In the genomic region with DNA sequence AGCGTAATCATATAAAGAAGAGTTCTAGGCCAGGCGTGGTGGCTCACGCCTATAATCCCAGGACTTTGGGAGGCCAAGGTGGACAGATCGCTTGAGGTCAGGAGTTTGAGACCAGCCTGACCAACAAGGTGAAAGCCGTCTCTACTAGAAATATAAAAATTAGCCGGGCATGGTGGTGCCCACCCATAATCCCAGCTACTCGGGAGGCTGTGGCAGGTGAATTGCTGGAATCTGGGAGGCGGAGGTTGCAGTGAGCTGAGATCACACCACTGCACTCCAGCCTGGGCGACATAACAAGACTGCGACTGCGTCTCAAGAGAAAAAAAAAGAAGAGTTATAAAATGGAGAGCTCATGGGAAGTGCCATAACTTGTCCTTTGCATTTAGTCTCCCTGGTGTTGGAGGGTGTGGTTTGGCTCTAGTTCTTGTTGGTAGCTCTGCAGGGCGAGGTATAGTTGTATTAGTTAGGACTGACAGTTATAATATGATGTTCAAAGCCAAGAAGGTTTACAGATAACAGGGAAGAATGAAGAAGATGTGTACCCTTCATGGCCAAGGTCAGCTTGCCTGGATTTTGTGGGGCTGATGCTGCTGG, we compare ENCODE assay signal across 20 cellular contexts. TPM values are rescaled to one million over a fixed set of nuclear protein-coding genes. Genes with fewer than 3 reads are reported as not detected.
DNase-seq lines count a peak whose midpoint lies in the region; ATAC-seq and TF ChIP-seq lines count a peak whose summit lies in the region.
"Had no signal": no experiment of that assay in that cellular context is flagged by ENCODE, and none has a peak within 500 bp of the region (broad histone marks: within the 10 kb centered on the region; RNA-seq: fewer than 3 reads in every experiment).

No MANE protein-coding gene starts in this region.

- H3K4me3 Mint-ChIP-seq in natural killer cell treated with Interleukin-12 subunit alpha and Interleukin-12 subunit beta and Interleukin-15 and Interleukin-18, amount 100 ng/mL, for 72 hours: peak overlapping the region; percentile 23
- H3K4me3 Mint-ChIP-seq in natural killer cell: no peak overlapping the region
- H3K4me3 Mint-ChIP-seq: naive thymus-derived CD4-positive, alpha-beta T cell; T-cell had no signal

- H3K4me3 ChIP-seq in fibroblast of villous mesenchyme (ENCODE audit: low read depth, low read length): no peak overlapping the region
- H3K4me3 ChIP-seq in gastrocnemius medialis: no peak overlapping the region
- no peak overlapping the region for H3K4me3 ChIP-seq in foreskin fibroblast (ENCODE audit: low read depth in 1 of 2, low read length in 2 of 2)
- H3K4me3 ChIP-seq: ascending aorta, left lung, prostate gland had no signal

- H3K36me3 Mint-ChIP-seq in natural killer cell treated with Interleukin-12 subunit alpha and Interleukin-12 subunit beta and Interleukin-15 and Interleukin-18, amount 100 ng/mL, for 72 hours: no peaks in the 10 kb centered on the region
- no peaks in the 10 kb centered on the region for H3K36me3 Mint-ChIP-seq in natural killer cell
- H3K36me3 Mint-ChIP-seq: IgD-negative memory B cell, T-cell had no signal

- no peaks in the 10 kb centered on the region for H3K27me3 ChIP-seq in gastrocnemius medialis
- H3K27me3 ChIP-seq: ascending aorta, left lung had no signal

- no peak for DNase-seq in natural killer cell treated with Interleukin-12 subunit alpha and Interleukin-12 subunit beta and Interleukin-15 and Interleukin-18, amount 100 ng/mL, for 72 hours (ENCODE audit: low spot score)
- DNase-seq in natural killer cell: no peak
- DNase-seq in fibroblast of villous mesenchyme (ENCODE audit: low read depth): peak; percentile 10
- DNase-seq in gastrocnemius medialis: no peak
- DNase-seq in NCI-H128 (lab: John Stamatoyannopoulos, UW; ENCODE audit: unreplicated experiment): no peak
- DNase-seq in foreskin fibroblast: no peak
- DNase-seq: activated CD4-positive, alpha-beta T cell treated with anti-CD3 and anti-CD28 coated beads, Interleukin-2, amount 50 U/mL, for 4 hours; activated T-cell treated with anti-CD3 and anti-CD28 coated beads for 4 hours; left lung; naive thymus-derived CD4-positive, alpha-beta T cell; NCI-H2029; NCI-H510A; stimulated activated CD8-positive, alpha-beta memory T cell treated with anti-CD3 and anti-CD28 coated beads, Interleukin-4, amount 100 ng/mL, for 48 hours; T-cell had no signal

- no peaks in the 10 kb centered on the region for H3K27me3 Mint-ChIP-seq in natural killer cell treated with Interleukin-12 subunit alpha and Interleukin-12 subunit beta and Interleukin-15 and Interleukin-18, amount 100 ng/mL, for 72 hours
- H3K27me3 Mint-ChIP-seq in natural killer cell (ENCODE audit: low read depth in 2 of 2): no peaks in the 10 kb centered on the region
- H3K27me3 Mint-ChIP-seq: IgD-negative memory B cell; naive thymus-derived CD4-positive, alpha-beta T cell; T-cell had no signal

- peak overlapping the region in 3 of 4 donors; percentile 10 to 47 (median 32) for H3K27ac ChIP-seq in gastrocnemius medialis
- H3K27ac ChIP-seq: ascending aorta, HL-60 had no signal

- H3K4me1 ChIP-seq in gastrocnemius medialis: peaks cover 41 to 73% of the 10 kb centered on the region in 2 donors
- H3K4me1 ChIP-seq: prostate gland had no signal

- TF ChIP-seq CTCF in natural killer cell (IDR thresholded peaks at IDR 0.05) (no peak), fibroblast of villous mesenchyme (IDR thresholded peaks at IDR 0.05; ENCODE audit: insufficient read depth, low read depth, low read length) (no peak), gastrocnemius medialis (IDR thresholded peaks at IDR 0.05 in 4 of 5, conservative IDR thresholded peaks at IDR 0.05 in 1 of 5) (no peak), foreskin fibroblast (IDR thresholded peaks at IDR 0.05; ENCODE audit: low read depth, low read length) (no peak)

- no peaks in the 10 kb centered on the region for H3K9me3 ChIP-seq in gastrocnemius medialis
- H3K9me3 ChIP-seq: ascending aorta, left lung, prostate gland had no signal

- no peaks in the 10 kb centered on the region for H3K9me3 Mint-ChIP-seq in natural killer cell treated with Interleukin-12 subunit alpha and Interleukin-12 subunit beta and Interleukin-15 and Interleukin-18, amount 100 ng/mL, for 72 hours
- H3K9me3 Mint-ChIP-seq in natural killer cell: no peaks in the 10 kb centered on the region
- H3K9me3 Mint-ChIP-seq: IgD-negative memory B cell, T-cell had no signal

- TF ChIP-seq POLR2A in gastrocnemius medialis (IDR thresholded peaks at IDR 0.05): no peak

- H3K36me3 ChIP-seq in gastrocnemius medialis: no peaks in the 10 kb centered on the region
- H3K36me3 ChIP-seq: ascending aorta, left lung, prostate gland had no signal

- H3K4me1 Mint-ChIP-seq in natural killer cell treated with Interleukin-12 subunit alpha and Interleukin-12 subunit beta and Interleukin-15 and Interleukin-18, amount 100 ng/mL, for 72 hours (ENCODE audit: low read depth in 2 of 2): peaks cover 77 to 87% of the 10 kb centered on the region in 2 donors
- peaks cover 83 to 94% of the 10 kb centered on the region in 2 donors for H3K4me1 Mint-ChIP-seq in natural killer cell

- intact Hi-C loops in natural killer cell (cut with micrococcal nuclease): loop anchor here (5.0 kb wide), 2 partner anchors 37 to 123 kb away; no protein-coding TSS in a partner anchor
- intact Hi-C loops in gastrocnemius medialis (cut with DNase I; ENCODE audit: low total_unique reads): no loop called here

- in situ Hi-C loops in gastrocnemius medialis (cut with MboI; ENCODE audit: low sequenced_read_pairs in 4 of 4): no loop called here

- H3K27ac Mint-ChIP-seq in natural killer cell treated with Interleukin-12 subunit alpha and Interleukin-12 subunit beta and Interleukin-15 and Interleukin-18, amount 100 ng/mL, for 72 hours: peak overlapping the region; percentile 96 to 97
- peak overlapping the region in 1 of 2 donors; percentile 99 for H3K27ac Mint-ChIP-seq in natural killer cell

- no peak for ATAC-seq in natural killer cell treated with Interleukin-12 subunit alpha and Interleukin-12 subunit beta and Interleukin-15 and Interleukin-18, amount 100 ng/mL, for 72 hours
- no peak for ATAC-seq in natural killer cell
- no peak for ATAC-seq in gastrocnemius medialis
- ATAC-seq in GM18517 (IDR thresholded peaks at IDR 0.05; ENCODE audit: unreplicated experiment): no peak
- ATAC-seq in GM18519 (IDR thresholded peaks at IDR 0.05; ENCODE audit: low FRiP score, unreplicated experiment): no peak
- ATAC-seq: naive thymus-derived CD4-positive, alpha-beta T cell; T-cell had no signal

RNA-seq across cellular contexts. Expression of a gene that starts 54.8 kb away (rescaled TPM):
- total RNA-seq in natural killer cell treated with Interleukin-12 subunit alpha and Interleukin-12 subunit beta and Interleukin-15 and Interleukin-18, amount 100 ng/mL, for 72 hours: 100 to 1,000 TPM; 174 to 219 TPM
- total RNA-seq in natural killer cell (100 to 1,000 TPM; 584 to 715 (median 591) TPM), fibroblast of villous mesenchyme (115 and 132 TPM in 2 replicates), gastrocnemius medialis (10 to 100 TPM; 24.1 to 66.3 (median 40.1) TPM)
